In genomic region chr9:136328622-136329041, GRCh38 we compare ENCODE assay signal across 9 cellular contexts. TPM values are rescaled to one million over a fixed set of nuclear protein-coding genes. Genes with fewer than 3 reads are reported as not detected.
DNase-seq lines count a peak whose midpoint lies in the region; TF ChIP-seq lines count a peak whose summit lies in the region.
"Had no signal": no experiment of that assay in that cellular context is flagged by ENCODE, and none has a peak within 500 bp of the region (broad histone marks: within the 10 kb centered on the region; RNA-seq: fewer than 3 reads in every experiment).

No MANE protein-coding gene starts in this region.

- no peaks in the 10 kb centered on the region for H3K9me3 ChIP-seq in testis

- H3K4me3 ChIP-seq in astrocyte of the spinal cord (ENCODE audit: low read depth, low read length) (peak overlapping the region; percentile 74), testis (peak overlapping the region; percentile 78)

- in situ Hi-C loops in astrocyte of the spinal cord (cut with HindIII; ENCODE audit: low sequenced_read_pairs): no loop called here

- no peaks in the 10 kb centered on the region for H3K36me3 ChIP-seq in testis (ENCODE audit: low read depth, missing control alignments)

- DNase-seq in NCI-H524 (lab: John Stamatoyannopoulos, UW) (peak; percentile 54 to 88), NCI-H524 treated with DMSO at 0.1 percent for 48 hours (lab: John Stamatoyannopoulos, UW) (no peak), astrocyte of the spinal cord (ENCODE audit: low read depth, low spot score) (peak; percentile 43), iris pigment epithelial cell (ENCODE audit: low read depth) (peak; percentile 67), testis (peak; percentile 45), NCI-H510A (lab: John Stamatoyannopoulos, UW) (no peak), Kasumi-1 (lab: John Stamatoyannopoulos, UW) (no peak), SKM-1 treated with dmso at 0.1 percent for 144 hours (lab: John Stamatoyannopoulos, UW; ENCODE audit: unreplicated experiment) (no peak)

- H3K4me1 ChIP-seq in testis: peaks cover 33% of the 10 kb centered on the region

- TF ChIP-seq POLR2A in testis (IDR thresholded peaks at IDR 0.05): no peak

- peak overlapping the region; percentile 86 to 90 for H3K27ac ChIP-seq in testis

- no peaks in the 10 kb centered on the region for H3K27me3 ChIP-seq in testis

- TF ChIP-seq CTCF in astrocyte of the spinal cord (IDR thresholded peaks at IDR 0.05; ENCODE audit: low read depth, low read length) (no peak), testis (IDR thresholded peaks at IDR 0.05) (no peak)

- WGBS in testis, 2 donors: 19 to 20% methylated on average over 1 to 15 of the region's 15 CpGs

- intact Hi-C loops in testis (cut with DNase I; ENCODE audit: low total_unique reads): no loop called here

RNA-seq across cellular contexts. Expression of gene GPSM1, which starts 1.3 kb away (rescaled TPM):
- total RNA-seq in testis: 100 to 1,000 TPM in 1 of 2 donors, 10 to 100 TPM in 1; 84.4 to 101 TPM
- polyA plus RNA-seq in testis (ENCODE audit: insufficient read depth, low read depth, low replicate concordance): 33.5 TPM

RNA-seq across cellular contexts. Expression of gene CCDC187, which starts 24.7 kb away (rescaled TPM):
- 10 to 100 TPM; 13.8 to 61.5 TPM for total RNA-seq in testis
- polyA plus RNA-seq in testis (ENCODE audit: insufficient read depth, low read depth, low replicate concordance): 33.4 TPM
- total RNA-seq: Daoy had no signal

RNA-seq across cellular contexts. Expression of gene DNLZ, which starts 34.9 kb away (rescaled TPM):
- total RNA-seq in testis: 10 to 100 TPM; 48.2 to 51.1 TPM
- polyA plus RNA-seq in testis (ENCODE audit: insufficient read depth, low read depth, low replicate concordance): 14.0 TPM

RNA-seq across cellular contexts. Expression of gene CARD9, which starts 44.8 kb away (rescaled TPM):
- 1 to 10 TPM; 3.5 to 3.7 TPM for total RNA-seq in testis
- polyA plus RNA-seq in testis (ENCODE audit: insufficient read depth, low read depth, low replicate concordance): 1.8 TPM

Comparison
In these comparisons a context has a peak if more than half of its experiments do, and no peak if none do; other contexts are left out.
1. DNase-seq: peak in NCI-H524 (2 of 2), astrocyte of the spinal cord (single experiment), iris pigment epithelial cell (single experiment) and testis (single experiment); none in NCI-H524 treated with DMSO at 0.1 percent for 48 hours (single experiment), NCI-H510A (single experiment), Kasumi-1 (0 of 2) and SKM-1 treated with dmso at 0.1 percent for 144 hours (single experiment).